Comparison of ENCODE assay signal across 13 cellular contexts in the genomic region with DNA sequence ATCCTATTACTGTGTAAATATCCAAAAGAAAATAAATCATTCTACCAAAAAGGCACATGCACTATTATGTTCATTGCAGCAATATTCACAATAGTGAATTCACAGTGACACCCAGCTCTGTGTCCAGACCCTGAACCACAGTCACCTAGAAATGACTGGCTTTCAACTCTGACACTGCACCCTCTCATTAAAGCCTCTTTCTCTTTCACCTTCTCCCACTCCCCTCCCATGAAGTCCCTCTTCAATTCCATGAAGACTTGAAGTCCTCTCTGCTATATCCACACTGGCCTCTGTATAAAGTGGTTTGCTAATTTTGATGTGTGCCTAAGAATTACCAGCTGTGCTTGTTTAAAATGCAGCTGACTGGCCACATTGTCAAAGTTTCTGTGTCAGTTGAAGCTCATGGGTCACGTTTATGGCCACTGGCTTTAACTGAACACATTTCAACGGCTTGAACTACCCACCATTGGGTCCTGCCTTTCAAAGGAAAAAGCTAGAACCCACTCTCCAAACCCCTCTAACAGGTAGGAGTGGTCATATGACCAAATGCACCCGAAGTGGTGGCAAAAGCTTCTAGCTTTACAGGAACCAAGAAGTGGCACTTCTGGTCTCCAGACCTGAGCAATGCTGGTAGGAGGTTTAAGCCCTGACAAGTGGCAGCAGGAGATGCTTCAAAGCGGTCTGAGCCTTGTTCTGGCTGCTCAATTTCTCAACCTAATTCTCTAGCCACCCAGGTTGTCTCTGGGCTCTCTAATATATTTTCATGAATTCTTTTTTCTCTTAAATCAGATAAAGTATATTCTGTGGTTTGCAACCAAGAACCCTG. TPM values are rescaled to one million over a fixed set of nuclear protein-coding genes. Genes with fewer than 3 reads are reported as not detected.
DNase-seq lines count a peak whose midpoint lies in the region; ATAC-seq, FAIRE-seq and TF ChIP-seq lines count a peak whose summit lies in the region.
"Had no signal": no experiment of that assay in that cellular context is flagged by ENCODE, and none has a peak within 500 bp of the region (broad histone marks: within the 10 kb centered on the region; RNA-seq: fewer than 3 reads in every experiment).

No MANE protein-coding gene starts in this region.

- no peak overlapping the region for H2AFZ ChIP-seq in GM23338

- H4K20me1 ChIP-seq in GM23338 (replicated peaks; ENCODE audit: insufficient read depth) = no peaks in the 10 kb centered on the region; the same call in none of the 2 replicates

- H3K4me3 Mint-ChIP-seq in GM23338 = no peak overlapping the region
- H3K4me3 Mint-ChIP-seq: activated CD4-positive, alpha-beta T cell treated with anti-CD3 and anti-CD28 coated beads, Interleukin-2, amount 10 ng/mL, durations not matched to agents 24 days and 14 days had no signal

- no peaks in the 10 kb centered on the region for H3K9me3 Mint-ChIP-seq in GM23338
- H3K9me3 Mint-ChIP-seq: activated CD4-positive, alpha-beta T cell treated with anti-CD3 and anti-CD28 coated beads, Interleukin-2, amount 10 ng/mL, durations not matched to agents 24 days and 14 days had no signal

- no peaks in the 10 kb centered on the region for H3K27me3 Mint-ChIP-seq in GM23338 (ENCODE audit: insufficient read depth, low read depth, poor library complexity)

- H3K27ac ChIP-seq in esophagus muscularis mucosa (replicated peaks in 1 of 4) (no peak overlapping the region), GM23338 (ENCODE audit: low read depth) (no peak overlapping the region)
- H3K27ac ChIP-seq: suprapubic skin had no signal

- H3K9me2 ChIP-seq in GM23338 (ENCODE audit: insufficient read depth) = no peaks in the 10 kb centered on the region; the same call in 1 of the 2 replicates

- no peak for DNase-seq in GM12892 (ENCODE audit: insufficient read length)
- DNase-seq in NCI-H2227 treated with DMSO at 0.1 percent for 48 hours (lab: John Stamatoyannopoulos, UW) = peak; percentile 11
- no peak for DNase-seq in esophagus muscularis mucosa (ENCODE audit: extremely low spot score)
- no peak for DNase-seq in EL
- no peak for DNase-seq in activated CD4-positive, alpha-beta T cell treated with anti-CD3 and anti-CD28 coated beads for 4 hours
- DNase-seq in GM23338 (ENCODE audit: low spot score) = no peak
- DNase-seq: activated CD4-positive, alpha-beta T cell treated with anti-CD3 and anti-CD28 coated beads, Interleukin-2, amount 10 ng/mL, durations not matched to agents 24 days and 14 days; NCI-H1694 had no signal

- FAIRE-seq in GM12892 (lab: Jason Lieb, UNC) = peak; percentile 95
- FAIRE-seq: endometrium had no signal

- H3K36me3 ChIP-seq in esophagus muscularis mucosa (no peaks in the 10 kb centered on the region), GM23338 (ENCODE audit: insufficient read depth) (no peaks in the 10 kb centered on the region)
- H3K36me3 ChIP-seq: suprapubic skin had no signal

- intact Hi-C loops in esophagus muscularis mucosa (cut with DNase I) = no loop called here

- peak; percentile 28; the same call in 1 of the 2 replicates for TF ChIP-seq POLR2A in GM12892 (IDR thresholded peaks at IDR 0.05; ENCODE audit: low read depth, low read length)
- TF ChIP-seq POLR2A in esophagus muscularis mucosa (IDR thresholded peaks at IDR 0.05; ENCODE audit: low read depth) = no peak

- peaks cover 8% of the 10 kb centered on the region for H3K79me2 ChIP-seq in GM23338 (replicated peaks; ENCODE audit: insufficient read depth)

- H3K27ac Mint-ChIP-seq in GM23338 = no peak overlapping the region
- H3K27ac Mint-ChIP-seq: activated CD4-positive, alpha-beta T cell treated with anti-CD3 and anti-CD28 coated beads, Interleukin-2, amount 10 ng/mL, durations not matched to agents 24 days and 14 days had no signal

- peaks cover 16% of the 10 kb centered on the region for H3K36me3 Mint-ChIP-seq in GM23338 (ENCODE audit: low read depth)

- H3K27me3 ChIP-seq in esophagus muscularis mucosa (no peaks in the 10 kb centered on the region), GM23338 (ENCODE audit: insufficient read depth) (no peaks in the 10 kb centered on the region)
- H3K27me3 ChIP-seq: suprapubic skin had no signal

- H3K4me1 ChIP-seq in esophagus muscularis mucosa (peaks cover 0 to 40% (median 35%) of the 10 kb centered on the region in 4 donors), GM23338 (ENCODE audit: insufficient read depth) (peaks cover 45% of the 10 kb centered on the region)
- H3K4me1 ChIP-seq: suprapubic skin had no signal

- TF ChIP-seq CTCF in esophagus muscularis mucosa (IDR thresholded peaks at IDR 0.05) = no peak
- TF ChIP-seq CTCF in GM23338 (conservative IDR thresholded peaks at IDR 0.05; ENCODE audit: low read depth in 2 of 2) = no peak

- H3K4me2 ChIP-seq in GM23338 = no peak overlapping the region

- whole genome bisulfite sequencing in esophagus muscularis mucosa = 56% methylated on average over 4 of the region's 4 CpGs

- no peaks in the 10 kb centered on the region; the same call in 1 of the 2 replicates for H3F3A ChIP-seq in GM23338 (replicated peaks; ENCODE audit: low read depth)

- peaks cover 58% of the 10 kb centered on the region for H3K4me1 Mint-ChIP-seq in GM23338

- TF ChIP-seq EP300 in esophagus muscularis mucosa (IDR thresholded peaks at IDR 0.05) = no peak

- ATAC-seq in GM19452 (IDR thresholded peaks at IDR 0.05; ENCODE audit: unreplicated experiment) (peak; percentile 44), HG02884 (IDR thresholded peaks at IDR 0.05; ENCODE audit: unreplicated experiment) (peak; percentile 52), GM23338 (no peak)
- ATAC-seq: Right ventricle myocardium inferior had no signal

- H3K4me3 ChIP-seq in esophagus muscularis mucosa (no peak overlapping the region), GM23338 (no peak overlapping the region)
- H3K4me3 ChIP-seq: suprapubic skin had no signal

- no peaks in the 10 kb centered on the region for H3K9me3 ChIP-seq in esophagus muscularis mucosa
- H3K9me3 ChIP-seq: suprapubic skin had no signal

TF ChIP-seq in GM23338, 12 proteins besides CTCF, POLR2A, EP300 and RAD21:
- TF ChIP-seq POLR2AphosphoS5 (IDR thresholded peaks at IDR 0.05; ENCODE audit: low read depth) = no peak
- no peak for TF ChIP-seq CREB1 (CRISPR knock-in tag; IDR thresholded peaks at IDR 0.05; ENCODE audit: low read depth)
- TF ChIP-seq JUNB (IDR thresholded peaks at IDR 0.05; ENCODE audit: unreplicated experiment) = no peak
- no peak for TF ChIP-seq NANOG (IDR thresholded peaks at IDR 0.05; ENCODE audit: borderline replicate concordance)
- no peak for TF ChIP-seq ZNF114 (CRISPR knock-in tag; IDR thresholded peaks at IDR 0.05)

RNA-seq across cellular contexts. Expression of a gene that starts 34.3 kb away (rescaled TPM):
- polyA plus RNA-seq in GM12892 (2012; ENCODE audit: missing spikeins) = 26.6 TPM
- 10 to 100 TPM in 2 of 4 donors, 1 to 10 TPM in 2; 4.5 to 12.0 (median 8.0) TPM for total RNA-seq in esophagus muscularis mucosa
- total RNA-seq in GM23338 (2014; rRNA removed; shearing (Covaris generic)) = 33.8 and 40.4 TPM in 2 replicates
- polyA plus RNA-seq in GM23338 (2016; fragmentation: Nextera tagmentation; extraction: Ambion mirVana) = 14.8 and 15.9 TPM in 2 replicates

RNA-seq across cellular contexts. Expression of a gene that starts 58.4 kb away (rescaled TPM):
- not detected for polyA plus RNA-seq in GM12892 (2012; ENCODE audit: missing spikeins)
- 1 to 10 TPM in 1 of 4 donors, under 1 TPM in 1, not detected in 2; 0.33 to 1.2 TPM for total RNA-seq in esophagus muscularis mucosa
- total RNA-seq in GM23338 (2014; rRNA removed; shearing (Covaris generic)) = not detected in 2 replicates
- polyA plus RNA-seq in GM23338 (2016; fragmentation: Nextera tagmentation; extraction: Ambion mirVana) = not detected in 2 replicates
- total RNA-seq: activated CD4-positive, alpha-beta T cell treated with anti-CD3 and anti-CD28 coated beads, Interleukin-2, amount 10 ng/mL, durations not matched to agents 24 days and 14 days; Right ventricle myocardium inferior; suprapubic skin had no signal
